10 cellular contexts compared by ENCODE assay signal in genomic region chr3:101643861-101644613, GRCh38. TPM values are rescaled to one million over a fixed set of nuclear protein-coding genes. Genes with fewer than 3 reads are reported as not detected.
DNase-seq lines count a peak whose midpoint lies in the region; TF ChIP-seq lines count a peak whose summit lies in the region.
"Had no signal": no experiment of that assay in that cellular context is flagged by ENCODE, and none has a peak within 500 bp of the region (broad histone marks: within the 10 kb centered on the region; RNA-seq: fewer than 3 reads in every experiment).

No MANE protein-coding gene starts in this region.

- DNase-seq in HFF-Myc (ENCODE audit: extremely low read depth, low read depth) (peak; percentile 62), SW 1271 (lab: John Stamatoyannopoulos, UW) (peak; percentile 2 to 77), dedifferentiated amniotic fluid mesenchymal stem cell (ENCODE audit: extremely low spot score) (peak; percentile 17), C1 segment of cervical spinal cord (lab: John Stamatoyannopoulos, UW) (no peak), SIG-M5 (lab: John Stamatoyannopoulos, UW) (no peak), KG1 (lab: John Stamatoyannopoulos, UW) (no peak), cerebellum (ENCODE audit: low spot score) (no peak)
- DNase-seq in stimulated activated CD4-positive, alpha-beta T cell treated with anti-CD3 and anti-CD28 coated beads, TNF-alpha, amount 100 ng/mL, for 24 hours (ENCODE audit: low read depth in 3 of 3), result peak in 2 of 3 experiments; percentile 16
- DNase-seq: body of pancreas had no signal

- H3K4me3 ChIP-seq in HFF-Myc (replicated peaks; ENCODE audit: low read depth, low read length), result no peak overlapping the region
- H3K4me3 ChIP-seq: body of pancreas, skin epidermis had no signal

- TF ChIP-seq CTCF in HFF-Myc (IDR thresholded peaks at IDR 0.05; ENCODE audit: low read depth, low read length, missing control alignments), result no peak

RNA-seq across cellular contexts. Expression of gene ZBTB11, which starts 32.9 kb away (rescaled TPM):
- 42.8 TPM for total RNA-seq in cerebellum

RNA-seq across cellular contexts. Expression of gene RPL24, which starts 42.5 kb away (rescaled TPM):
- total RNA-seq in cerebellum, result 997 TPM

Comparison
In these comparisons a context has a peak if more than half of its experiments do, and no peak if none do; other contexts are left out.
1. DNase-seq: peak in HFF-Myc (single experiment), SW 1271 (2 of 2), dedifferentiated amniotic fluid mesenchymal stem cell (single experiment) and stimulated activated CD4-positive, alpha-beta T cell treated with anti-CD3 and anti-CD28 coated beads, TNF-alpha, amount 100 ng/mL, for 24 hours (2 of 3); none in C1 segment of cervical spinal cord (0 of 14), SIG-M5 (single experiment), KG1 (single experiment) and cerebellum (single experiment).